In the genomic region with DNA sequence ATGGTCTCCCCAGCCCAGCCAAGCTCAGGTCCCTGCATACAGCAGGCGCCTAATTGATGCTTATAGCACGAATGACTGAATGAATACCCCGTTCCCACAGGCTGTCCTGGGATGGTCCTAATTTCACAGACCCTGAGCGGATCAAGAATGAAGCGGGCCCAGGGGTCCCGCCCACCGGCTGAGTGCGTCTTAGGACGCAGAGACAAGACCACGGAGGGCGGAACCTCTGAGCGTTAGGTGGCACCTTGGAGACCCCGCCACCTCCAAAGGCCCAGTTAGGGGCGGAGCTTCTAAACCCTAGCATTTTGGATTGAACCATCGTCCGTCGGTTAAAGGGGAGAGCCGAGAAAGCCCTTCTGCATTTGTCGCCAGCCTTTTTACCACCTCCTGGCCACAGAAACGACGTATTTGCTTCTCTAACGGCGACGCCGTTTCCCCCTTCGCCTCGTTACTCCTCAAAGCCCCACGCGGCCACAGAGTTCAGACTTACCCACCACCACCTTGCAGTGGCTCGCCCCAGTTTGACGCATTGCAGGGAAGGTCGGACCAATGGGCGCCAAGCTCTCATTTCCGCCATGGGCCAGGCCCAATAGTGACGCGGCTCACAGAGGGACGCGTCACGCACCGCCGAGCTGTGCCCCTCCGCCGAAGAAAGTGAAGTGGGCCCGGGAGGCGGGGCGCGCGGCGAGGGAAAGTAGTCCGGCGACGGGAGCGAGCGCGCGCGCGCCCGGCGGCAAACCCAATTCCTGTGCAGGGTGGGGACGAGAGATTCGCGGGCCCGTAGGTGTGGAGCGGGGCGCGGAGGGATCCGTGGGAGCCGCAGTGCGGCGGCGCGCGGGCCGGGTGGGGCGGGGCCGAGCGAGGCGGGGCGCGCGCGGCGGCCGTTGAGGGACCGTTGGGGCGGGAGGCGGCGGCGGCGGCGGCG, we compare ENCODE assay signal across 8 cellular contexts. TPM values are rescaled to one million over a fixed set of nuclear protein-coding genes. Genes with fewer than 3 reads are reported as not detected.
DNase-seq lines count a peak whose midpoint lies in the region; ATAC-seq and TF ChIP-seq lines count a peak whose summit lies in the region.

No MANE protein-coding gene starts in this region.

- peaks cover 0 to 4% of the 10 kb centered on the region in 2 donors for H3K27me3 Mint-ChIP-seq in CD4-positive, alpha-beta memory T cell
- H3K27me3 Mint-ChIP-seq in activated CD8-positive, alpha-beta T cell treated with anti-CD3 and anti-CD28 coated beads, Interleukin-2, amount 10 ng/mL, durations not matched to agents 7 days and 5 days (ENCODE audit: low read depth) = peaks cover 3% of the 10 kb centered on the region

- ATAC-seq in GM19452 (IDR thresholded peaks at IDR 0.05; ENCODE audit: unreplicated experiment) = peak; percentile 77
- ATAC-seq in HG03575 (IDR thresholded peaks at IDR 0.05; ENCODE audit: extremely low read depth, insufficient number of reproducible peaks, low FRiP score, unreplicated experiment) = peak; percentile 55
- peak; percentile 91 for ATAC-seq in activated CD8-positive, alpha-beta T cell treated with anti-CD3 and anti-CD28 coated beads, Interleukin-2, amount 10 ng/mL, durations not matched to agents 7 days and 5 days
- ATAC-seq in lung (ENCODE audit: insufficient read depth, low FRiP score) = peak; percentile 91

- peak overlapping the region; percentile 98 to 99 (median 99) for H3K4me3 Mint-ChIP-seq in CD4-positive, alpha-beta memory T cell
- H3K4me3 Mint-ChIP-seq in activated CD8-positive, alpha-beta T cell treated with anti-CD3 and anti-CD28 coated beads, Interleukin-2, amount 10 ng/mL, durations not matched to agents 7 days and 5 days = peak overlapping the region; percentile 100

- no peak for TF ChIP-seq CTCF in lung (IDR thresholded peaks at IDR 0.05; ENCODE audit: control extremely low read depth, extremely low read depth)

- no peaks in the 10 kb centered on the region for H3K27me3 ChIP-seq in CD4-positive, alpha-beta memory T cell (ENCODE audit: insufficient read depth, low read length)
- H3K27me3 ChIP-seq in lung (ENCODE audit: control insufficient read depth, insufficient read depth) = no peaks in the 10 kb centered on the region

- H3K36me3 Mint-ChIP-seq in CD4-positive, alpha-beta memory T cell = peaks cover 0 to 26% of the 10 kb centered on the region in 2 donors
- peaks cover 46% of the 10 kb centered on the region for H3K36me3 Mint-ChIP-seq in activated CD8-positive, alpha-beta T cell treated with anti-CD3 and anti-CD28 coated beads, Interleukin-2, amount 10 ng/mL, durations not matched to agents 7 days and 5 days (ENCODE audit: low read depth)

- peaks cover 4% of the 10 kb centered on the region for H3K36me3 ChIP-seq in CD4-positive, alpha-beta memory T cell (ENCODE audit: insufficient read depth, low read length)
- peaks cover 0 to 2% of the 10 kb centered on the region in 2 donors for H3K36me3 ChIP-seq in lung (ENCODE audit: control insufficient read depth in 2 of 2, insufficient read depth in 2 of 2, low read length in 2 of 2)

- POLR2A ChIA-PET in CD4-positive, alpha-beta memory T cell (lab: Charles Lee; ENCODE audit: partially characterized antibody) = interaction anchor here (0.5 to 8.3 kb wide), 27 partner anchors 8 to 1857 kb away, joined by 3 to 301 read pairs (median 5); a partner anchor contains a TSS
- POLR2A ChIA-PET in activated CD8-positive, alpha-beta T cell treated with anti-CD3 and anti-CD28 coated beads, Interleukin-2, amount 10 ng/mL, durations not matched to agents 7 days and 5 days (lab: Charles Lee) = interaction anchor here (0.5 to 4.1 kb wide), 30 partner anchors 10 to 674 kb away, joined by 3 to 84 read pairs (median 4); a partner anchor contains a TSS

- H3K27ac ChIP-seq in CD4-positive, alpha-beta memory T cell (ENCODE audit: low read depth, low read length) = peak overlapping the region; percentile 97
- peak overlapping the region; percentile 93 to 100 for H3K27ac ChIP-seq in lung (ENCODE audit: low read depth in 1 of 2, low read length in 1 of 2)

- H3K9me3 ChIP-seq in CD4-positive, alpha-beta memory T cell (ENCODE audit: control insufficient read depth in 1 of 2, low read length in 2 of 2) = peaks cover 0 to 4% of the 10 kb centered on the region in 2 donors
- H3K9me3 ChIP-seq in lung (ENCODE audit: control insufficient read depth in 2 of 2, insufficient read depth in 1 of 2, low read length in 1 of 2) = no peaks in the 10 kb centered on the region

- peaks cover 10 to 46% (median 30%) of the 10 kb centered on the region in 4 donors for H3K4me1 Mint-ChIP-seq in CD4-positive, alpha-beta memory T cell
- peaks cover 37% of the 10 kb centered on the region for H3K4me1 Mint-ChIP-seq in activated CD8-positive, alpha-beta T cell treated with anti-CD3 and anti-CD28 coated beads, Interleukin-2, amount 10 ng/mL, durations not matched to agents 7 days and 5 days (ENCODE audit: low read depth)

- intact Hi-C loops in CD4-positive, alpha-beta memory T cell (cut with micrococcal nuclease) = loop anchor here (1.0 to 2.0 kb wide), 3 partner anchors 11 to 72 kb away; no protein-coding TSS in a partner anchor

- peak overlapping the region; percentile 100 for H3K27ac Mint-ChIP-seq in CD4-positive, alpha-beta memory T cell
- H3K27ac Mint-ChIP-seq in activated CD8-positive, alpha-beta T cell treated with anti-CD3 and anti-CD28 coated beads, Interleukin-2, amount 10 ng/mL, durations not matched to agents 7 days and 5 days = peak overlapping the region; percentile 100

- H3K4me3 ChIP-seq in CD4-positive, alpha-beta memory T cell (ENCODE audit: low read length in 2 of 2) = peak overlapping the region; percentile 80 to 90
- H3K4me3 ChIP-seq in lung = peak overlapping the region; percentile 98

- 1% methylated on average over 55 to 93 of the region's 93 CpGs for WGBS in lung, 2 donors

- H3K4me1 ChIP-seq in CD4-positive, alpha-beta memory T cell (ENCODE audit: insufficient read depth, low read length) = peaks cover 36% of the 10 kb centered on the region
- peaks cover 7 to 20% of the 10 kb centered on the region in 2 donors for H3K4me1 ChIP-seq in lung (ENCODE audit: control insufficient read depth in 2 of 2, insufficient read depth in 2 of 2, low read length in 2 of 2)

- DNase-seq in CD4-positive, alpha-beta memory T cell = peak; percentile 97 to 99 (median 98)
- DNase-seq in NCI-H82 (lab: John Stamatoyannopoulos, UW) = peak; percentile 98
- peak; percentile 98 for DNase-seq in activated CD8-positive, alpha-beta T cell treated with anti-CD3 and anti-CD28 coated beads, Interleukin-2, amount 10 ng/mL, durations not matched to agents 7 days and 5 days
- DNase-seq in effector CD8-positive, alpha-beta T cell (lab: John Stamatoyannopoulos, UW) = peak; percentile 96
- DNase-seq in lung (ENCODE audit: low spot score) = peak; percentile 96
- peak; percentile 93 to 97 (median 96) for DNase-seq in stimulated activated CD4-positive, alpha-beta T cell treated with anti-CD3 and anti-CD28 coated beads, TNF-alpha, amount 100 ng/mL, for 24 hours (ENCODE audit: low read depth in 3 of 3)

- peaks cover 0 to 11% (median 8%) of the 10 kb centered on the region in 8 donors for H3K9me3 Mint-ChIP-seq in CD4-positive, alpha-beta memory T cell
- H3K9me3 Mint-ChIP-seq in activated CD8-positive, alpha-beta T cell treated with anti-CD3 and anti-CD28 coated beads, Interleukin-2, amount 10 ng/mL, durations not matched to agents 7 days and 5 days (ENCODE audit: insufficient read depth) = peaks cover 17% of the 10 kb centered on the region

- CTCF ChIA-PET in CD4-positive, alpha-beta memory T cell (lab: Charles Lee; ENCODE audit: partially characterized antibody) = interaction anchor here (1.0 to 7.0 kb wide), 5 partner anchors 12 to 62 kb away, joined by 3 to 77 read pairs (median 10); a partner anchor contains a TSS
- CTCF ChIA-PET in activated CD8-positive, alpha-beta T cell treated with anti-CD3 and anti-CD28 coated beads, Interleukin-2, amount 10 ng/mL, durations not matched to agents 7 days and 5 days (lab: Charles Lee) = interaction anchor here (0.6 to 6.7 kb wide), 15 partner anchors 12 to 748 kb away, joined by 3 to 84 read pairs (median 4); a partner anchor contains a TSS

RNA-seq across cellular contexts. Expression of a gene that starts 0.5 kb away (rescaled TPM):
- total RNA-seq in CD4-positive, alpha-beta memory T cell = 100 to 1,000 TPM; 206 to 212 TPM
- 100 to 1,000 TPM; 169 to 176 TPM for polyA plus RNA-seq in CD4-positive, alpha-beta memory T cell
- total RNA-seq in activated CD8-positive, alpha-beta T cell treated with anti-CD3 and anti-CD28 coated beads, Interleukin-2, amount 10 ng/mL, durations not matched to agents 7 days and 5 days = 100 to 1,000 TPM; 646 to 682 TPM
- 100 to 1,000 TPM; 126 to 180 TPM for total RNA-seq in lung
- 100 to 1,000 TPM; 144 to 202 TPM for polyA plus RNA-seq in lung

RNA-seq across cellular contexts. Expression of a gene that starts 24.2 kb away (rescaled TPM):
- 1 to 10 TPM; 1.0 to 1.9 TPM for total RNA-seq in CD4-positive, alpha-beta memory T cell
- polyA plus RNA-seq in CD4-positive, alpha-beta memory T cell = under 1 TPM; 0.11 to 0.75 TPM
- 10 to 100 TPM in 1 of 2 experiments, 1 to 10 TPM in 1; 8.8 to 10.4 TPM for total RNA-seq in activated CD8-positive, alpha-beta T cell treated with anti-CD3 and anti-CD28 coated beads, Interleukin-2, amount 10 ng/mL, durations not matched to agents 7 days and 5 days
- 10 to 100 TPM in 1 of 2 donors, 1 to 10 TPM in 1; 7.8 to 13.2 TPM for total RNA-seq in lung
- 10 to 100 TPM in 1 of 2 donors, 1 to 10 TPM in 1; 9.6 to 37.0 TPM for polyA plus RNA-seq in lung

RNA-seq across cellular contexts. Expression of a gene that starts 35.3 kb away (rescaled TPM):
- not detected for total RNA-seq in CD4-positive, alpha-beta memory T cell
- not detected for polyA plus RNA-seq in CD4-positive, alpha-beta memory T cell
- total RNA-seq in activated CD8-positive, alpha-beta T cell treated with anti-CD3 and anti-CD28 coated beads, Interleukin-2, amount 10 ng/mL, durations not matched to agents 7 days and 5 days = not detected
- not detected for total RNA-seq in lung
- not detected for polyA plus RNA-seq in lung

Comparison
In these comparisons a context has a peak if more than half of its experiments do, and no peak if none do; other contexts are left out.
1. Peak in every context shown above with its lines: DNase-seq, ATAC-seq, H3K4me3 ChIP-seq and H3K27ac ChIP-seq.